ENCODE assay signal across 1 cellular context in the genomic region with DNA sequence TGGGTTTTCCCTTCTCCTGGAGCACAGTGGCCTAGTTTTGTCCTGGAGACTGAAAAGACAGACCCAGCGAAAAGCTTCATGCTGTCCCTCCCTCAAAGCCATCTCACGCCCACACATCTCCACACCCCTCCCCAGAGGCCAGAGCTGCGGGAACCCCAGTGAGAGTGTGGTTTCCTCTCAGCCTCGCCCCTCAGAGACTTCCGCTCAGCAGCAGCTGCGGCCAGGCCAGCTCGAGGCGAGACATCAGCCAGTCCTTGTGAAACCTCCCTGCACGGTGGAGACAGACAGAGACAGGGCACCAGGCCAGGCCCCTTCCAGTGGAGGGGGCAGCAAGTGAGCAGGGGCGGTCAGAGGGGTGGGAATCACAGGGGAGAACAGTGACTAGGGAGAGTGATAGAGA.
TF ChIP-seq lines count a peak whose summit lies in the region.

No MANE protein-coding gene starts in this region.

TF ChIP-seq in GM12878, 131 proteins besides CTCF, POLR2A, EP300 and RAD21 (continued from another document and continues in another):
- TF ChIP-seq SKIL (IDR thresholded peaks at IDR 0.05; ENCODE audit: low read depth, poor library complexity, severe bottlenecking) (peak; percentile 85), LARP7 (IDR thresholded peaks at IDR 0.05) (0 out of 2 replicates have a peak, but pooled peaks have one; percentile 27), ESRRA (IDR thresholded peaks at IDR 0.05; ENCODE audit: low read length) (0 out of 2 replicates have a peak, but pooled peaks have one; percentile 72), RFX5 (IDR thresholded peaks at IDR 0.05; ENCODE audit: low read depth, low read length) (peak; percentile 38; the same call in 1 of the 2 replicates), RB1 (IDR thresholded peaks at IDR 0.05; ENCODE audit: borderline replicate concordance) (peak; percentile 68; the same call in 1 of the 2 replicates), MXI1 (IDR thresholded peaks at IDR 0.05; ENCODE audit: low read depth, low read length) (0 out of 2 replicates have a peak, but pooled peaks have one; percentile 63), ZBTB40 (IDR thresholded peaks at IDR 0.05; ENCODE audit: borderline replicate concordance) (peak; percentile 25; the same call in 1 of the 2 replicates), GATAD2B (conservative IDR thresholded peaks at IDR 0.05; ENCODE audit: low read depth) (peak; percentile 98), TCF12 (IDR thresholded peaks at IDR 0.05; ENCODE audit: low read depth, low read length) (peak; percentile 97), YBX1 (IDR thresholded peaks at IDR 0.05) (no peak), PAX5 (IDR thresholded peaks at IDR 0.05; ENCODE audit: borderline replicate concordance, low read depth, low read length) (peak; percentile 88), EGR1 (IDR thresholded peaks at IDR 0.05; ENCODE audit: borderline replicate concordance in 1 of 2, low read depth in 2 of 2, low read length in 2 of 2) (peak; percentile 27 to 96), BCL11A (IDR thresholded peaks at IDR 0.05; ENCODE audit: low read depth, low read length) (peak; percentile 92), DPF2 (IDR thresholded peaks at IDR 0.05) (peak; percentile 63), NR2F1 (conservative IDR thresholded peaks at IDR 0.05) (peak; percentile 82), CUX1 (IDR thresholded peaks at IDR 0.05; ENCODE audit: insufficient replicate concordance, low read depth, low read length) (peak; percentile 74), HCFC1 (IDR thresholded peaks at IDR 0.05; ENCODE audit: low read length) (no peak), ATF7 (IDR thresholded peaks at IDR 0.05; ENCODE audit: low read depth) (peak; percentile 70), POU2F2 (IDR thresholded peaks at IDR 0.05; ENCODE audit: borderline replicate concordance, low read depth, low read length) (peak; percentile 55; the same call in 1 of the 3 replicates), NBN (IDR thresholded peaks at IDR 0.05) (0 out of 2 replicates have a peak, but pooled peaks have one; percentile 59), E2F8 (IDR thresholded peaks at IDR 0.05; ENCODE audit: low read depth, partially characterized antibody) (no peak), GABPA (IDR thresholded peaks at IDR 0.05; ENCODE audit: low read depth) (peak; percentile 22; the same call in 1 of the 2 replicates), RCOR1 (conservative IDR thresholded peaks at IDR 0.05; ENCODE audit: low read depth, low read length) (peak; percentile 68; the same call in 1 of the 2 replicates)
- TF ChIP-seq, protein P1, sequence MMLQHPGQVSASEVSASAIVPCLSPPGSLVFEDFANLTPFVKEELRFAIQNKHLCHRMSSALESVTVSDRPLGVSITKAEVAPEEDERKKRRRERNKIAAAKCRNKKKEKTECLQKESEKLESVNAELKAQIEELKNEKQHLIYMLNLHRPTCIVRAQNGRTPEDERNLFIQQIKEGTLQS (IDR thresholded peaks at IDR 0.05; ENCODE audit: borderline replicate concordance, extremely low read depth, low read depth, low read length) = no peak
- TF ChIP-seq, protein P2, sequence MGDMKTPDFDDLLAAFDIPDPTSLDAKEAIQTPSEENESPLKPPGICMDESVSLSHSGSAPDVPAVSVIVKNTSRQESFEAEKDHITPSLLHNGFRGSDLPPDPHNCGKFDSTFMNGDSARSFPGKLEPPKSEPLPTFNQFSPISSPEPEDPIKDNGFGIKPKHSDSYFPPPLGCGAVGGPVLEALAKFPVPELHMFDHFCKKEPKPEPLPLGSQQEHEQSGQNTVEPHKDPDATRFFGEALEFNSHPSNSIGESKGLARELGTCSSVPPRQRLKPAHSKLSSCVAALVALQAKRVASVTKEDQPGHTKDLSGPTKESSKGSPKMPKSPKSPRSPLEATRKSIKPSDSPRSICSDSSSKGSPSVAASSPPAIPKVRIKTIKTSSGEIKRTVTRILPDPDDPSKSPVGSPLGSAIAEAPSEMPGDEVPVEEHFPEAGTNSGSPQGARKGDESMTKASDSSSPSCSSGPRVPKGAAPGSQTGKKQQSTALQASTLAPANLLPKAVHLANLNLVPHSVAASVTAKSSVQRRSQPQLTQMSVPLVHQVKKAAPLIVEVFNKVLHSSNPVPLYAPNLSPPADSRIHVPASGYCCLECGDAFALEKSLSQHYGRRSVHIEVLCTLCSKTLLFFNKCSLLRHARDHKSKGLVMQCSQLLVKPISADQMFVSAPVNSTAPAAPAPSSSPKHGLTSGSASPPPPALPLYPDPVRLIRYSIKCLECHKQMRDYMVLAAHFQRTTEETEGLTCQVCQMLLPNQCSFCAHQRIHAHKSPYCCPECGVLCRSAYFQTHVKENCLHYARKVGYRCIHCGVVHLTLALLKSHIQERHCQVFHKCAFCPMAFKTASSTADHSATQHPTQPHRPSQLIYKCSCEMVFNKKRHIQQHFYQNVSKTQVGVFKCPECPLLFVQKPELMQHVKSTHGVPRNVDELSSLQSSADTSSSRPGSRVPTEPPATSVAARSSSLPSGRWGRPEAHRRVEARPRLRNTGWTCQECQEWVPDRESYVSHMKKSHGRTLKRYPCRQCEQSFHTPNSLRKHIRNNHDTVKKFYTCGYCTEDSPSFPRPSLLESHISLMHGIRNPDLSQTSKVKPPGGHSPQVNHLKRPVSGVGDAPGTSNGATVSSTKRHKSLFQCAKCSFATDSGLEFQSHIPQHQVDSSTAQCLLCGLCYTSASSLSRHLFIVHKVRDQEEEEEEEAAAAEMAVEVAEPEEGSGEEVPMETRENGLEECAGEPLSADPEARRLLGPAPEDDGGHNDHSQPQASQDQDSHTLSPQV (IDR thresholded peaks at IDR 0.05) = no peak
- TF ChIP-seq, protein P3, sequence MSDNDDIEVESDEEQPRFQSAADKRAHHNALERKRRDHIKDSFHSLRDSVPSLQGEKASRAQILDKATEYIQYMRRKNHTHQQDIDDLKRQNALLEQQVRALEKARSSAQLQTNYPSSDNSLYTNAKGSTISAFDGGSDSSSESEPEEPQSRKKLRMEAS (IDR thresholded peaks at IDR 0.05; ENCODE audit: low read depth, low read length) = peak; percentile 66; the same call in 1 of the 2 replicates
- TF ChIP-seq, protein P4, sequence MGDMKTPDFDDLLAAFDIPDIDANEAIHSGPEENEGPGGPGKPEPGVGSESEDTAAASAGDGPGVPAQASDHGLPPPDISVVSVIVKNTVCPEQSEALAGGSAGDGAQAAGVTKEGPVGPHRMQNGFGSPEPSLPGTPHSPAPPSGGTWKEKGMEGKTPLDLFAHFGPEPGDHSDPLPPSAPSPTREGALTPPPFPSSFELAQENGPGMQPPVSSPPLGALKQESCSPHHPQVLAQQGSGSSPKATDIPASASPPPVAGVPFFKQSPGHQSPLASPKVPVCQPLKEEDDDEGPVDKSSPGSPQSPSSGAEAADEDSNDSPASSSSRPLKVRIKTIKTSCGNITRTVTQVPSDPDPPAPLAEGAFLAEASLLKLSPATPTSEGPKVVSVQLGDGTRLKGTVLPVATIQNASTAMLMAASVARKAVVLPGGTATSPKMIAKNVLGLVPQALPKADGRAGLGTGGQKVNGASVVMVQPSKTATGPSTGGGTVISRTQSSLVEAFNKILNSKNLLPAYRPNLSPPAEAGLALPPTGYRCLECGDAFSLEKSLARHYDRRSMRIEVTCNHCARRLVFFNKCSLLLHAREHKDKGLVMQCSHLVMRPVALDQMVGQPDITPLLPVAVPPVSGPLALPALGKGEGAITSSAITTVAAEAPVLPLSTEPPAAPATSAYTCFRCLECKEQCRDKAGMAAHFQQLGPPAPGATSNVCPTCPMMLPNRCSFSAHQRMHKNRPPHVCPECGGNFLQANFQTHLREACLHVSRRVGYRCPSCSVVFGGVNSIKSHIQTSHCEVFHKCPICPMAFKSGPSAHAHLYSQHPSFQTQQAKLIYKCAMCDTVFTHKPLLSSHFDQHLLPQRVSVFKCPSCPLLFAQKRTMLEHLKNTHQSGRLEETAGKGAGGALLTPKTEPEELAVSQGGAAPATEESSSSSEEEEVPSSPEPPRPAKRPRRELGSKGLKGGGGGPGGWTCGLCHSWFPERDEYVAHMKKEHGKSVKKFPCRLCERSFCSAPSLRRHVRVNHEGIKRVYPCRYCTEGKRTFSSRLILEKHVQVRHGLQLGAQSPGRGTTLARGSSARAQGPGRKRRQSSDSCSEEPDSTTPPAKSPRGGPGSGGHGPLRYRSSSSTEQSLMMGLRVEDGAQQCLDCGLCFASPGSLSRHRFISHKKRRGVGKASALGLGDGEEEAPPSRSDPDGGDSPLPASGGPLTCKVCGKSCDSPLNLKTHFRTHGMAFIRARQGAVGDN (IDR thresholded peaks at IDR 0.05) = peak; percentile 76; the same call in 1 of the 2 replicates
